Comparison of ENCODE assay signal across 1 cellular context in the genomic region with DNA sequence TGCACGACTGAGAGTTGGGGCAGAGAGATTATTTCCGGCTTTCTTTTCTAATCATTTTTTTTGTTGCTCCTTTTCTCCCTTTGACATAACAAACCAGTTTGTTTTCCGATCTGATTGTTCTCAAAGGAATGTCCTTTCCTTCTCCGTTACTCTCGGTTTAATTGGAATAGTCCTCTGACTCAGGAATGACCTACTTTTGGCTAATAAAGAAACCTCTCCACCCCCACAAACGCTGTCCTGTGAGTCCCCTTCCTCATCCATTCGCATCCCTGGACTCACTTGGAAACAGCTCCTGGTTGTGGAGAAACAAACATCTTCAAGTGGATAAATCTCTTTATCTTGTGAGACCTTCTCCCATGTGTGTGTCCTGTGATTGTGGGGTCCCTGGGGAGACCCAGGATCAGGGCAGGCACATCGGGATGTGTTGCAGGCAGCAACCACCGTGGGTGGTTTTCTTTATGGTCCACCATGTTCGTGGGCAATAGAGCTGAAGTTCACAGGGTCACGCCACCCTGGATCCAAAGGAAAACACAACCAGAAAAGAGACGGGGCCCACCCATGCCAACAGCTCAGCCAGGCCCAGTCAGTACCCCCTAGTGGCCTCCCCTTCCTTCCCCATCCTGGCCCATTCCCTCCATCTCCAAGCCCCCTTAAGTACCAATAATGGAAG.
TF ChIP-seq lines count a peak whose summit lies in the region.

No MANE protein-coding gene starts in this region.

TF ChIP-seq in GM23338, 12 proteins besides CTCF, POLR2A, EP300 and RAD21:
- TF ChIP-seq, protein P1, sequence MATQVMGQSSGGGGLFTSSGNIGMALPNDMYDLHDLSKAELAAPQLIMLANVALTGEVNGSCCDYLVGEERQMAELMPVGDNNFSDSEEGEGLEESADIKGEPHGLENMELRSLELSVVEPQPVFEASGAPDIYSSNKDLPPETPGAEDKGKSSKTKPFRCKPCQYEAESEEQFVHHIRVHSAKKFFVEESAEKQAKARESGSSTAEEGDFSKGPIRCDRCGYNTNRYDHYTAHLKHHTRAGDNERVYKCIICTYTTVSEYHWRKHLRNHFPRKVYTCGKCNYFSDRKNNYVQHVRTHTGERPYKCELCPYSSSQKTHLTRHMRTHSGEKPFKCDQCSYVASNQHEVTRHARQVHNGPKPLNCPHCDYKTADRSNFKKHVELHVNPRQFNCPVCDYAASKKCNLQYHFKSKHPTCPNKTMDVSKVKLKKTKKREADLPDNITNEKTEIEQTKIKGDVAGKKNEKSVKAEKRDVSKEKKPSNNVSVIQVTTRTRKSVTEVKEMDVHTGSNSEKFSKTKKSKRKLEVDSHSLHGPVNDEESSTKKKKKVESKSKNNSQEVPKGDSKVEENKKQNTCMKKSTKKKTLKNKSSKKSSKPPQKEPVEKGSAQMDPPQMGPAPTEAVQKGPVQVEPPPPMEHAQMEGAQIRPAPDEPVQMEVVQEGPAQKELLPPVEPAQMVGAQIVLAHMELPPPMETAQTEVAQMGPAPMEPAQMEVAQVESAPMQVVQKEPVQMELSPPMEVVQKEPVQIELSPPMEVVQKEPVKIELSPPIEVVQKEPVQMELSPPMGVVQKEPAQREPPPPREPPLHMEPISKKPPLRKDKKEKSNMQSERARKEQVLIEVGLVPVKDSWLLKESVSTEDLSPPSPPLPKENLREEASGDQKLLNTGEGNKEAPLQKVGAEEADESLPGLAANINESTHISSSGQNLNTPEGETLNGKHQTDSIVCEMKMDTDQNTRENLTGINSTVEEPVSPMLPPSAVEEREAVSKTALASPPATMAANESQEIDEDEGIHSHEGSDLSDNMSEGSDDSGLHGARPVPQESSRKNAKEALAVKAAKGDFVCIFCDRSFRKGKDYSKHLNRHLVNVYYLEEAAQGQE (IDR thresholded peaks at IDR 0.05; ENCODE audit: unreplicated experiment), result no peak
- TF ChIP-seq JUNB (IDR thresholded peaks at IDR 0.05; ENCODE audit: unreplicated experiment), result no peak
- no peak for TF ChIP-seq POLR2AphosphoS5 (IDR thresholded peaks at IDR 0.05; ENCODE audit: low read depth)
- no peak for TF ChIP-seq ZNF114 (CRISPR knock-in tag; IDR thresholded peaks at IDR 0.05)
- no peak for TF ChIP-seq ZNF331 (CRISPR knock-in tag; IDR thresholded peaks at IDR 0.05; ENCODE audit: low read depth)
